ENCODE assay signal across 8 cellular contexts in the genomic region with DNA sequence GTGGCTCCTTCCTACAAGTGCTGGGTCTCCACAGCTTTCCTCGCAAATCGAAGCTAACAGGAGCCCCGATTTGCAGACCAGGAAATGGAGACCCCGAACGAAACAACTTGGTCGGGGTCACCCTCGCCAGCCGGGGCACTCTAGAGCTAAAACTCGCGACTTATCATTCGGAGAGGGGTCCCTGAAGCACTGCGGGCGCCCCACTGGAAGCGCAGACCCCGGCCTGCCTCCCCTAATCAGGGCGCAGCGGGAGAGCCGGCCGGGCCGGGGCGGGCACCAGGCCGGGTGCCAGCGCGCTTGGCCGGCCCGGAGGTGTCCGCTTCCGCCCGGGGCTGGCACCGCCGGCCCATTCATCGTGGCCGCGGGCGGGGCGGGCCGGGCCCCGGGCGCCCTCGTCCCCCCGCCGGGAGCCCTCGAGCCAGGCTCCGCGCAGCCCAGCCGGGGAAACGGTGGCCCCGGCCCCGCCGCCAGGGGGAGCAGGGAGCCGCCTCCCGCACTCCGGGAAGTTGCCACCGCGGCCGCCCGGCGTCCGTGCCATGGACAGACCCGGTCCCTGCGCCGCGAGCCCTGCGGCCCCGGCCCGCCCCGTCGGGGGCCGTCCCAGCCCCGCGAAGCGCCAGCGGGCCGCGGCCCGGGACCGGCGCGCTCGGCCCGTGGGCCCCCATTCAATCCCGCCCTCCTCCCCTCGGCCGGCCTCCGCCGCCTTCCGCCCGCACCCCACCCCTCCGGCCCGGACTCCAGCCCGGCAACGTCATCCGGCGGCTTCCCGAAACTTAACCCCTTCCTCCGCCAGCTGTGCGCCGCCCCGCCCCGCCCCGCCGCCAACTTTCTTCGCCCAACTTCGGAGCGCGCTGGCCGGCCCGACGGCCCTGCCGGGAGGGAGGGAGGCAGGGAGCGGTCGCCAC. TPM values are rescaled to one million over a fixed set of nuclear protein-coding genes. Genes with fewer than 3 reads are reported as not detected.
A peak's percentile ranks its signal among the peaks of the same experiment; 100 is the strongest.
DNase-seq lines count a peak whose midpoint lies in the region; ATAC-seq, FAIRE-seq and TF ChIP-seq lines count a peak whose summit lies in the region.

No MANE protein-coding gene starts in this region.

- peaks cover 19% of the 10 kb centered on the region for H3K36me3 Mint-ChIP-seq in activated T-helper 1 cell treated with anti-CD3 and anti-CD28 coated beads, Interleukin-12 subunit alpha, Interleukin-12 subunit beta, Interleukin-2, Interleukin-4 antibody, amounts not matched to agents 30 ng/mL and 10 ng/mL and 1 ng/mL, durations not matched to agents 14 hours and 24 hours and 36 hours (ENCODE audit: low read depth)
- peaks cover 0 to 4% of the 10 kb centered on the region in 2 donors for H3K36me3 Mint-ChIP-seq in naive B cell
- peaks cover 11% of the 10 kb centered on the region for H3K36me3 Mint-ChIP-seq in stimulated activated effector memory CD8-positive, alpha-beta T cell treated with anti-CD3 and anti-CD28 coated beads, Interleukin-12 subunit alpha, Interleukin-12 subunit beta, amount 100 ng/mL, for 72 hours

- H3K27me3 ChIP-seq in Panc1 (ENCODE audit: control insufficient read depth, insufficient read depth, low read length), result peaks cover 13% of the 10 kb centered on the region

- H3K27ac Mint-ChIP-seq in activated T-helper 1 cell treated with anti-CD3 and anti-CD28 coated beads, Interleukin-12 subunit alpha, Interleukin-12 subunit beta, Interleukin-2, Interleukin-4 antibody, amounts not matched to agents 30 ng/mL and 10 ng/mL and 1 ng/mL, durations not matched to agents 14 hours and 24 hours and 36 hours, result peak overlapping the region; percentile 80
- H3K27ac Mint-ChIP-seq in naive B cell, result peak overlapping the region in 4 of 6 donors; percentile 11 to 68 (median 34)
- H3K27ac Mint-ChIP-seq in stimulated activated effector memory CD8-positive, alpha-beta T cell treated with anti-CD3 and anti-CD28 coated beads, Interleukin-12 subunit alpha, Interleukin-12 subunit beta, amount 100 ng/mL, for 72 hours, result peak overlapping the region; percentile 89

- H3K4me3 ChIP-seq in Panc1 (ENCODE audit: low read depth in 2 of 2, low read length in 2 of 2), result peak overlapping the region; percentile 70 to 83

- intact Hi-C loops in Panc1 (cut with micrococcal nuclease; ENCODE audit: unreplicated experiment), result loop anchor here (5.0 kb wide), 1 partner anchor 216 kb away; no protein-coding TSS in a partner anchor
- intact Hi-C loops in activated T-helper 1 cell treated with anti-CD3 and anti-CD28 coated beads, Interleukin-12 subunit alpha, Interleukin-12 subunit beta, Interleukin-2, Interleukin-4 antibody, amounts not matched to agents 30 ng/mL and 10 ng/mL and 1 ng/mL, durations not matched to agents 14 hours and 24 hours and 36 hours (cut with micrococcal nuclease), result loop anchor here (5.0 kb wide), 3 partner anchors 69 to 1109 kb away; a partner anchor contains a TSS

- peaks cover 21% of the 10 kb centered on the region for H3K4me1 ChIP-seq in Panc1 (ENCODE audit: control insufficient read depth, insufficient read depth, low read length)

- CTCF ChIA-PET in Panc1 (lab: Charles Lee), result interaction anchor here (0.6 to 0.7 kb wide), 2 partner anchors 25 to 36 kb away, joined by 3 to 10 read pairs; no protein-coding TSS in a partner anchor

- peak overlapping the region; percentile 82 for H3K27ac ChIP-seq in Panc1 (ENCODE audit: low read length)

- H3K9me3 ChIP-seq in Panc1 (ENCODE audit: control insufficient read depth, insufficient read depth, low read depth, low read length), result no peaks in the 10 kb centered on the region

- no TSS peak for BruUV-seq in Panc1 (replicated peaks; lab: Mats Ljungman, UMichigan)

- peak overlapping the region; percentile 83 for H3K4me3 Mint-ChIP-seq in activated T-helper 1 cell treated with anti-CD3 and anti-CD28 coated beads, Interleukin-12 subunit alpha, Interleukin-12 subunit beta, Interleukin-2, Interleukin-4 antibody, amounts not matched to agents 30 ng/mL and 10 ng/mL and 1 ng/mL, durations not matched to agents 14 hours and 24 hours and 36 hours
- H3K4me3 Mint-ChIP-seq in naive B cell, result peak overlapping the region; percentile 82 to 94 (median 90)
- H3K4me3 Mint-ChIP-seq in stimulated activated effector memory CD8-positive, alpha-beta T cell treated with anti-CD3 and anti-CD28 coated beads, Interleukin-12 subunit alpha, Interleukin-12 subunit beta, amount 100 ng/mL, for 72 hours, result peak overlapping the region; percentile 64

- peaks cover 4% of the 10 kb centered on the region for H3K36me3 ChIP-seq in Panc1 (ENCODE audit: control insufficient read depth, insufficient read depth, low read length)

- in situ Hi-C loops in Panc1 (cut with HindIII; ENCODE audit: low pct_unique_long_range_greater_than_20kb, low sequenced_read_pairs), result no loop called here

- H3K4me1 Mint-ChIP-seq in activated T-helper 1 cell treated with anti-CD3 and anti-CD28 coated beads, Interleukin-12 subunit alpha, Interleukin-12 subunit beta, Interleukin-2, Interleukin-4 antibody, amounts not matched to agents 30 ng/mL and 10 ng/mL and 1 ng/mL, durations not matched to agents 14 hours and 24 hours and 36 hours (ENCODE audit: low read depth), result peaks cover 29% of the 10 kb centered on the region
- H3K4me1 Mint-ChIP-seq in naive B cell, result peaks cover 21 to 26% (median 24%) of the 10 kb centered on the region in 3 donors
- peaks cover 31% of the 10 kb centered on the region for H3K4me1 Mint-ChIP-seq in stimulated activated effector memory CD8-positive, alpha-beta T cell treated with anti-CD3 and anti-CD28 coated beads, Interleukin-12 subunit alpha, Interleukin-12 subunit beta, amount 100 ng/mL, for 72 hours

- POLR2A ChIA-PET in Panc1 (lab: Charles Lee), result interaction anchor here (0.7 kb wide), 1 partner anchor 33 kb away, joined by 13 read pairs; no protein-coding TSS in a partner anchor

- peaks cover 19% of the 10 kb centered on the region for H3K27me3 Mint-ChIP-seq in activated T-helper 1 cell treated with anti-CD3 and anti-CD28 coated beads, Interleukin-12 subunit alpha, Interleukin-12 subunit beta, Interleukin-2, Interleukin-4 antibody, amounts not matched to agents 30 ng/mL and 10 ng/mL and 1 ng/mL, durations not matched to agents 14 hours and 24 hours and 36 hours (ENCODE audit: insufficient read depth)
- peaks cover 9 to 24% (median 17%) of the 10 kb centered on the region in 3 donors for H3K27me3 Mint-ChIP-seq in naive B cell

- peak; percentile 54 for FAIRE-seq in GM19239 (lab: Jason Lieb, UNC)

- no peaks in the 10 kb centered on the region for H3K9me3 Mint-ChIP-seq in activated T-helper 1 cell treated with anti-CD3 and anti-CD28 coated beads, Interleukin-12 subunit alpha, Interleukin-12 subunit beta, Interleukin-2, Interleukin-4 antibody, amounts not matched to agents 30 ng/mL and 10 ng/mL and 1 ng/mL, durations not matched to agents 14 hours and 24 hours and 36 hours
- no peaks in the 10 kb centered on the region for H3K9me3 Mint-ChIP-seq in naive B cell
- no peaks in the 10 kb centered on the region for H3K9me3 Mint-ChIP-seq in stimulated activated effector memory CD8-positive, alpha-beta T cell treated with anti-CD3 and anti-CD28 coated beads, Interleukin-12 subunit alpha, Interleukin-12 subunit beta, amount 100 ng/mL, for 72 hours

- peak; percentile 95 for TF ChIP-seq CTCF in Panc1 (IDR thresholded peaks at IDR 0.05)

- ATAC-seq in HG03457 (IDR thresholded peaks at IDR 0.05; ENCODE audit: unreplicated experiment), result peak; percentile 36
- peak; percentile 75 for ATAC-seq in Panc1
- ATAC-seq in naive B cell (ENCODE audit: low read depth in 2 of 2), result peak; percentile 27 to 34
- ATAC-seq in stimulated activated effector memory CD8-positive, alpha-beta T cell treated with anti-CD3 and anti-CD28 coated beads, Interleukin-12 subunit alpha, Interleukin-12 subunit beta, amount 100 ng/mL, for 72 hours, result peak; percentile 60

- peak in 13 of 14 donors; percentile 23 to 89 (median 76) for DNase-seq in C1 segment of cervical spinal cord (lab: John Stamatoyannopoulos, UW)
- peak; percentile 86 for DNase-seq in GM19239 (ENCODE audit: insufficient read length, low spot score)
- DNase-seq in Panc1 (ENCODE audit: low read depth, low spot score), result no peak
- DNase-seq in activated T-helper 1 cell treated with anti-CD3 and anti-CD28 coated beads, Interleukin-12 subunit alpha, Interleukin-12 subunit beta, Interleukin-2, Interleukin-4 antibody, amounts not matched to agents 30 ng/mL and 10 ng/mL and 1 ng/mL, durations not matched to agents 14 hours and 24 hours and 36 hours (ENCODE audit: low spot score), result peak; percentile 76
- DNase-seq in fibroblast of gingiva (ENCODE audit: low read depth), result peak; percentile 78
- DNase-seq in naive B cell, result peak; percentile 81
- peak; percentile 80 to 88 for DNase-seq in stimulated activated effector memory CD8-positive, alpha-beta T cell treated with anti-CD3 and anti-CD28 coated beads, Interleukin-12 subunit alpha, Interleukin-12 subunit beta, amount 100 ng/mL, for 72 hours (ENCODE audit: low spot score in 2 of 2)

RNA-seq across cellular contexts. Expression of a gene that starts 1.0 kb away (rescaled TPM):
- 152 TPM for total RNA-seq in Panc1 (2021; ENCODE audit: unreplicated experiment)
- 153 TPM for polyA plus RNA-seq in Panc1 (2012; ENCODE audit: insufficient read length)
- total RNA-seq in activated T-helper 1 cell treated with anti-CD3 and anti-CD28 coated beads, Interleukin-12 subunit alpha, Interleukin-12 subunit beta, Interleukin-2, Interleukin-4 antibody, amounts not matched to agents 30 ng/mL and 10 ng/mL and 1 ng/mL, durations not matched to agents 14 hours and 24 hours and 36 hours, result 54.8 and 56.0 TPM in 2 replicates
- 10 to 100 TPM in 1 of 6 donors, 1 to 10 TPM in 4, under 1 TPM in 1; 1.00 to 12.2 (median 2.1) TPM for polyA plus RNA-seq in naive B cell (ENCODE audit: low read depth in 6 of 6)

RNA-seq across cellular contexts. Expression of a gene that starts 18.7 kb away (rescaled TPM):
- not detected for total RNA-seq in Panc1 (2021; ENCODE audit: unreplicated experiment)
- not detected for polyA plus RNA-seq in Panc1 (2012; ENCODE audit: insufficient read length)
- total RNA-seq in activated T-helper 1 cell treated with anti-CD3 and anti-CD28 coated beads, Interleukin-12 subunit alpha, Interleukin-12 subunit beta, Interleukin-2, Interleukin-4 antibody, amounts not matched to agents 30 ng/mL and 10 ng/mL and 1 ng/mL, durations not matched to agents 14 hours and 24 hours and 36 hours, result not detected in 2 replicates
- polyA plus RNA-seq in naive B cell (ENCODE audit: low read depth in 6 of 6), result not detected

Comparison
In these comparisons a context has a peak if more than half of its experiments do, and no peak if none do; other contexts are left out.
1. H3K27ac Mint-ChIP-seq: peak in every context shown above with its lines; median percentile 89 in stimulated activated effector memory CD8-positive, alpha-beta T cell treated with anti-CD3 and anti-CD28 coated beads, Interleukin-12 subunit alpha, Interleukin-12 subunit beta, amount 100 ng/mL, for 72 hours; 80 in activated T-helper 1 cell treated with anti-CD3 and anti-CD28 coated beads, Interleukin-12 subunit alpha, Interleukin-12 subunit beta, Interleukin-2, Interleukin-4 antibody, amounts not matched to agents 30 ng/mL and 10 ng/mL and 1 ng/mL, durations not matched to agents 14 hours and 24 hours and 36 hours; 34 in naive B cell.